ENCODE assay signal across 12 cellular contexts in genomic region chr16:81633680-81634379, GRCh38.
A peak's percentile ranks its signal among the peaks of the same experiment; 100 is the strongest.
DNase-seq lines count a peak whose midpoint lies in the region; ATAC-seq and TF ChIP-seq lines count a peak whose summit lies in the region.
"Had no signal": no experiment of that assay in that cellular context is flagged by ENCODE, and none has a peak within 500 bp of the region (broad histone marks: within the 10 kb centered on the region; RNA-seq: fewer than 3 reads in every experiment).

No MANE protein-coding gene starts in this region.

- intact Hi-C loops in CD14-positive monocyte (cut with micrococcal nuclease): loop anchor here in 1 of 2 donors (5.0 to 10.0 kb wide), 2 partner anchors 159 to 202 kb away; no protein-coding TSS in a partner anchor
- intact Hi-C loops in naive thymus-derived CD4-positive, alpha-beta T cell (cut with micrococcal nuclease): loop anchor here (1.0 to 10.0 kb wide), 14 partner anchors 11 to 629 kb away; partner anchors contain the start of genes CENPN (in 1 of the 2), CMC2 (in 1 of the 2), CMIP (in 1 of the 2) and GAN (in 1 of the 2)

- H3K4me3 Mint-ChIP-seq in CD14-positive monocyte: no peak overlapping the region
- H3K4me3 Mint-ChIP-seq in brain: peak overlapping the region in 1 of 5 experiments; percentile 6
- peak overlapping the region in 2 of 10 donors; percentile 34 to 51 for H3K4me3 Mint-ChIP-seq in naive thymus-derived CD4-positive, alpha-beta T cell
- no peak overlapping the region for H3K4me3 Mint-ChIP-seq in osteocyte (ENCODE audit: unreplicated experiment)

- H3K36me3 Mint-ChIP-seq in CD14-positive monocyte (peaks cover 54 to 69% of the 10 kb centered on the region in 2 donors), brain (no peaks in the 10 kb centered on the region), osteocyte (ENCODE audit: unreplicated experiment) (no peaks in the 10 kb centered on the region)
- peaks cover 0 to 3% (median 0%) of the 10 kb centered on the region in 5 donors for H3K36me3 Mint-ChIP-seq in naive thymus-derived CD4-positive, alpha-beta T cell

- H3K79me2 ChIP-seq in KMS-11 (ENCODE audit: insufficient read depth, low read depth): peaks cover 44% of the 10 kb centered on the region

- DNase-seq in CD14-positive monocyte (ENCODE audit: low spot score) (no peak), NCI-H2107 treated with DMSO at 0.1 percent for 48 hours (lab: John Stamatoyannopoulos, UW; ENCODE audit: unreplicated experiment) (no peak), osteocyte (ENCODE audit: extremely low spot score, unreplicated experiment) (no peak)
- DNase-seq in naive thymus-derived CD4-positive, alpha-beta T cell: no peak
- DNase-seq: KBM-7, NCI-H2171 had no signal

- CTCF ChIA-PET in naive thymus-derived CD4-positive, alpha-beta T cell (lab: Charles Lee): no interaction called here

- H3K4me2 ChIP-seq in KMS-11: peak overlapping the region; percentile 74

- H3K4me1 ChIP-seq in KMS-11 (ENCODE audit: low read depth, poor library complexity, severe bottlenecking): peaks cover 39% of the 10 kb centered on the region
- peaks cover 18 to 20% of the 10 kb centered on the region in 2 donors for H3K4me1 ChIP-seq in naive thymus-derived CD4-positive, alpha-beta T cell (ENCODE audit: control insufficient read depth in 2 of 2, insufficient read depth in 2 of 2, low read length in 2 of 2)
- H3K4me1 ChIP-seq: uterus had no signal

- H3K27ac Mint-ChIP-seq in CD14-positive monocyte (peak overlapping the region in 6 of 7 donors; percentile 32 to 96 (median 91)), brain (peak overlapping the region; percentile 12 to 90 (median 57)), osteocyte (ENCODE audit: unreplicated experiment) (no peak overlapping the region)
- H3K27ac Mint-ChIP-seq in naive thymus-derived CD4-positive, alpha-beta T cell: peak overlapping the region; percentile 41 to 99 (median 87)

- no peaks in the 10 kb centered on the region; the same call in 1 of the 2 replicates for H3K36me3 ChIP-seq in KMS-11 (ENCODE audit: insufficient read depth)
- H3K36me3 ChIP-seq in naive thymus-derived CD4-positive, alpha-beta T cell (ENCODE audit: control insufficient read depth in 2 of 3, insufficient read depth in 3 of 3, low read length in 3 of 3): no peaks in the 10 kb centered on the region
- H3K36me3 ChIP-seq: right atrium auricular region, uterus had no signal

- POLR2A ChIA-PET in naive thymus-derived CD4-positive, alpha-beta T cell (lab: Charles Lee): interaction anchor here (1.1 to 1.4 kb wide), 2 partner anchors 8 to 81 kb away, joined by 3 read pairs; no protein-coding TSS in a partner anchor

- H4K20me1 ChIP-seq in KMS-11 (ENCODE audit: insufficient read depth): no peaks in the 10 kb centered on the region

- no peak for TF ChIP-seq CTCF in CD14-positive monocyte (IDR thresholded peaks at IDR 0.05)
- TF ChIP-seq CTCF in KMS-11 (conservative IDR thresholded peaks at IDR 0.05; ENCODE audit: low read depth, low read length): no peak
- no peak for TF ChIP-seq CTCF in brain (conservative IDR thresholded peaks at IDR 0.05)
- TF ChIP-seq CTCF in osteocyte (IDR thresholded peaks at IDR 0.05): no peak

- H3K27me3 ChIP-seq in KMS-11 (ENCODE audit: insufficient read depth, low read depth): no peaks in the 10 kb centered on the region
- no peaks in the 10 kb centered on the region for H3K27me3 ChIP-seq in naive thymus-derived CD4-positive, alpha-beta T cell (ENCODE audit: control insufficient read depth in 2 of 2, insufficient read depth in 2 of 2, low read length in 2 of 2)
- H3K27me3 ChIP-seq: right atrium auricular region, uterus had no signal

- no peak overlapping the region for H3K9ac ChIP-seq in KMS-11

- H3K4me3 ChIP-seq in KMS-11 (IDR thresholded peaks at IDR 0.05; ENCODE audit: insufficient read depth, low read depth, low read length): no peak overlapping the region
- H3K4me3 ChIP-seq in naive thymus-derived CD4-positive, alpha-beta T cell (ENCODE audit: low read length): no peak overlapping the region
- H3K4me3 ChIP-seq: right atrium auricular region, uterus had no signal

- H3K9me3 Mint-ChIP-seq in CD14-positive monocyte (peaks cover 0 to 2% (median 0%) of the 10 kb centered on the region in 7 donors), brain (peaks cover 0 to 3% (median 0%) of the 10 kb centered on the region in 5 experiments), osteocyte (ENCODE audit: unreplicated experiment) (no peaks in the 10 kb centered on the region)
- H3K9me3 Mint-ChIP-seq in naive thymus-derived CD4-positive, alpha-beta T cell: no peaks in the 10 kb centered on the region

- no peak overlapping the region for H2AFZ ChIP-seq in KMS-11 (ENCODE audit: low read depth)

- ATAC-seq in naive thymus-derived CD4-positive, alpha-beta T cell: no peak
- no peak for ATAC-seq in GM21367 (IDR thresholded peaks at IDR 0.05; ENCODE audit: unreplicated experiment)
- no peak for ATAC-seq in GM18520 (IDR thresholded peaks at IDR 0.05; ENCODE audit: unreplicated experiment)

- peak overlapping the region; percentile 42; the same call in 1 of the 2 replicates for H3K27ac ChIP-seq in KMS-11
- H3K27ac ChIP-seq in naive thymus-derived CD4-positive, alpha-beta T cell (ENCODE audit: low read depth, low read length): peak overlapping the region; percentile 48
- H3K27ac ChIP-seq: right atrium auricular region had no signal

- H3K27me3 Mint-ChIP-seq in CD14-positive monocyte (ENCODE audit: low read depth in 3 of 3) (peaks cover 0 to 5% (median 3%) of the 10 kb centered on the region in 3 donors), brain (no peaks in the 10 kb centered on the region), osteocyte (ENCODE audit: unreplicated experiment) (no peaks in the 10 kb centered on the region)
- H3K27me3 Mint-ChIP-seq in naive thymus-derived CD4-positive, alpha-beta T cell: no peaks in the 10 kb centered on the region

- peaks cover 71% of the 10 kb centered on the region for H3K4me1 Mint-ChIP-seq in CD14-positive monocyte
- H3K4me1 Mint-ChIP-seq in brain: peaks cover 98% of the 10 kb centered on the region
- peaks cover 20 to 76% (median 52%) of the 10 kb centered on the region in 7 donors for H3K4me1 Mint-ChIP-seq in naive thymus-derived CD4-positive, alpha-beta T cell
- H3K4me1 Mint-ChIP-seq in osteocyte (ENCODE audit: unreplicated experiment): peaks cover 23% of the 10 kb centered on the region

- no peaks in the 10 kb centered on the region for H3K9me3 ChIP-seq in naive thymus-derived CD4-positive, alpha-beta T cell (ENCODE audit: control insufficient read depth in 2 of 3, low read length in 3 of 3)
- H3K9me3 ChIP-seq: right atrium auricular region, uterus had no signal
